Comparison of ENCODE assay signal across 21 cellular contexts in genomic region chr16:76222087-76222486, GRCh38. TPM values are rescaled to one million over a fixed set of nuclear protein-coding genes. Genes with fewer than 3 reads are reported as not detected.
A peak's percentile ranks its signal among the peaks of the same experiment; 100 is the strongest.
DNase-seq lines count a peak whose midpoint lies in the region; TF ChIP-seq lines count a peak whose summit lies in the region.
"Had no signal": no experiment of that assay in that cellular context is flagged by ENCODE, and none has a peak within 500 bp of the region (broad histone marks: within the 10 kb centered on the region; RNA-seq: fewer than 3 reads in every experiment).

No MANE protein-coding gene starts in this region.

- no peak overlapping the region for H3K4me3 Mint-ChIP-seq in endodermal cell
- H3K4me3 Mint-ChIP-seq: CD8-positive, alpha-beta T cell; H9 had no signal

- no peaks in the 10 kb centered on the region for H3K36me3 Mint-ChIP-seq in endodermal cell (ENCODE audit: low read depth)
- H3K36me3 Mint-ChIP-seq: CD8-positive, alpha-beta T cell had no signal

- H3K27me3 Mint-ChIP-seq in endodermal cell (ENCODE audit: insufficient read depth), result peaks cover 44% of the 10 kb centered on the region

- H4K8ac ChIP-seq in mesenchymal stem cell (ENCODE audit: low read length), result no peak overlapping the region

- H2AFZ ChIP-seq in mesenchymal stem cell (ENCODE audit: low read depth, low read length), result no peak overlapping the region

- no peak overlapping the region for H2BK12ac ChIP-seq in mesenchymal stem cell (ENCODE audit: low read length in 2 of 2)

- H3K4me1 Mint-ChIP-seq in endodermal cell, result peaks cover 55% of the 10 kb centered on the region

- H3K27ac Mint-ChIP-seq in endodermal cell, result no peak overlapping the region
- H3K27ac Mint-ChIP-seq: CD8-positive, alpha-beta T cell; H9 had no signal

- no peak overlapping the region for H4K91ac ChIP-seq in mesenchymal stem cell (ENCODE audit: low read length)

- H3K9me3 Mint-ChIP-seq in endodermal cell, result no peaks in the 10 kb centered on the region
- H3K9me3 Mint-ChIP-seq: H9 had no signal

- no peak overlapping the region for H3K4ac ChIP-seq in mesenchymal stem cell (ENCODE audit: low read depth in 1 of 2, low read length in 2 of 2)

- H3K18ac ChIP-seq in mesenchymal stem cell (ENCODE audit: low read depth in 1 of 2, low read length in 2 of 2), result no peak overlapping the region

- DNase-seq in COLO829 (ENCODE audit: low spot score), result peak; percentile 69
- DNase-seq in HuH-7.5 (ENCODE audit: low spot score), result peak; percentile 22
- no peak for DNase-seq in endodermal cell
- DNase-seq in mesenchymal stem cell, result peak; percentile 61
- no peak for DNase-seq in foreskin fibroblast
- no peak for DNase-seq in NCI-H1417 treated with DMSO at 0.1 percent for 48 hours (lab: John Stamatoyannopoulos, UW)
- DNase-seq in germinal center (ENCODE audit: low spot score), result no peak
- DNase-seq in amygdala (lab: John Stamatoyannopoulos, UW), result no peak
- DNase-seq: CD8-positive, alpha-beta T cell; DND-41; GDM1; MV-4-11; NCI-H1930; NCI-H345; NCI-H526 treated with DMSO at 0.1 percent for 48 hours had no signal

- H3K9me3 ChIP-seq in endodermal cell (ENCODE audit: control insufficient read depth, low read length) (no peaks in the 10 kb centered on the region), mesenchymal stem cell (ENCODE audit: control insufficient read depth, low read length) (no peaks in the 10 kb centered on the region)
- H3K9me3 ChIP-seq: BLaER1 treated with 17β-estradiol and CSF1 and Interleukin-3, amounts not matched to agents 10 nM and 100 nM had no signal

- peaks cover 12% of the 10 kb centered on the region for H3K4me1 ChIP-seq in endodermal cell (ENCODE audit: control insufficient read depth, insufficient read depth, low read length)
- H3K4me1 ChIP-seq in mesenchymal stem cell (ENCODE audit: control insufficient read depth, insufficient read depth, low read depth, low read length), result no peaks in the 10 kb centered on the region
- H3K4me1 ChIP-seq: BLaER1 treated with 17β-estradiol and CSF1 and Interleukin-3, amounts not matched to agents 10 nM and 100 nM had no signal

- no peaks in the 10 kb centered on the region for H3K36me3 ChIP-seq in endodermal cell (ENCODE audit: control insufficient read depth, insufficient read depth, low read length)
- H3K36me3 ChIP-seq in mesenchymal stem cell (ENCODE audit: control insufficient read depth in 1 of 2, insufficient read depth in 2 of 2, low read depth in 1 of 2, low read length in 2 of 2), result no peaks in the 10 kb centered on the region
- H3K36me3 ChIP-seq: BLaER1 treated with 17β-estradiol and CSF1 and Interleukin-3, amounts not matched to agents 10 nM and 100 nM had no signal

- H3K27me3 ChIP-seq in endodermal cell (ENCODE audit: control insufficient read depth, insufficient read depth, low read length, poor library complexity, severe bottlenecking), result no peaks in the 10 kb centered on the region
- H3K27me3 ChIP-seq in mesenchymal stem cell (ENCODE audit: control insufficient read depth in 1 of 2, insufficient read depth in 1 of 2, low read length in 2 of 2), result no peaks in the 10 kb centered on the region
- H3K27me3 ChIP-seq: BLaER1 treated with 17β-estradiol and CSF1 and Interleukin-3, amounts not matched to agents 10 nM and 100 nM had no signal

- TF ChIP-seq CTCF in endodermal cell (conservative IDR thresholded peaks at IDR 0.05), result no peak
- no peak for TF ChIP-seq CTCF in foreskin fibroblast (IDR thresholded peaks at IDR 0.05; ENCODE audit: low read depth, low read length)

- H2BK120ac ChIP-seq in mesenchymal stem cell (ENCODE audit: low read depth, low read length), result no peak overlapping the region

- no peak overlapping the region for H3K14ac ChIP-seq in mesenchymal stem cell (ENCODE audit: low read length in 2 of 2)

- H3K79me1 ChIP-seq in mesenchymal stem cell (replicated peaks; ENCODE audit: low read length, poor library complexity, severe bottlenecking), result no peaks in the 10 kb centered on the region

- 30 to 44% methylated on average over 2 to 3 of the region's 3 CpGs for WGBS in endodermal cell (ENCODE audit: insufficient coverage in 1 of 2, insufficient read length in 1 of 2), 2 experiments
- WGBS in mesenchymal stem cell, result 3% methylated on average over 3 of the region's 3 CpGs

- H3K4me2 ChIP-seq in mesenchymal stem cell (ENCODE audit: low read length, poor library complexity, severe bottlenecking), result no peak overlapping the region
- H3K4me2 ChIP-seq: BLaER1 treated with 17β-estradiol and CSF1 and Interleukin-3, amounts not matched to agents 10 nM and 100 nM had no signal

- no peak overlapping the region for H2BK15ac ChIP-seq in mesenchymal stem cell (ENCODE audit: low read depth, poor library complexity, severe bottlenecking)

- H2BK5ac ChIP-seq in mesenchymal stem cell (ENCODE audit: low read depth, low read length, poor library complexity, severe bottlenecking), result no peak overlapping the region

- H3K4me3 ChIP-seq in endodermal cell (ENCODE audit: low read length) (peak overlapping the region; percentile 36), mesenchymal stem cell (ENCODE audit: insufficient read depth in 1 of 2, low read depth in 1 of 2, low read length in 2 of 2) (no peak overlapping the region), foreskin fibroblast (ENCODE audit: low read depth in 1 of 2, low read length in 2 of 2) (no peak overlapping the region)
- H3K4me3 ChIP-seq: BLaER1 treated with 17β-estradiol and CSF1 and Interleukin-3, amounts not matched to agents 10 nM and 100 nM; K562 had no signal

- no peak overlapping the region for H3K23ac ChIP-seq in mesenchymal stem cell (ENCODE audit: low read length in 2 of 2)

- no peak overlapping the region for H3K27ac ChIP-seq in endodermal cell (ENCODE audit: low read depth, low read length)
- no peak overlapping the region for H3K27ac ChIP-seq in mesenchymal stem cell (ENCODE audit: low read length, poor library complexity, severe bottlenecking)
- H3K27ac ChIP-seq: BLaER1 treated with 17β-estradiol and CSF1 and Interleukin-3, amounts not matched to agents 10 nM and 100 nM had no signal

- H3K9ac ChIP-seq in endodermal cell (ENCODE audit: extremely low read depth, low read length, poor library complexity, severe bottlenecking) (no peak overlapping the region), mesenchymal stem cell (ENCODE audit: low read length) (peak overlapping the region; percentile 57)
- H3K9ac ChIP-seq: BLaER1 treated with 17β-estradiol and CSF1 and Interleukin-3, amounts not matched to agents 10 nM and 100 nM had no signal

- H2AK5ac ChIP-seq in mesenchymal stem cell (ENCODE audit: low read length, severe bottlenecking), result no peak overlapping the region

RNA-seq across cellular contexts. Expression of gene CNTNAP4, which starts 55.1 kb away (rescaled TPM):
- under 1 TPM; 0.24 to 0.55 TPM for total RNA-seq in endodermal cell
- polyA plus RNA-seq in endodermal cell (2013, experiment 1 of 2), result 0.28 TPM
- polyA plus RNA-seq in endodermal cell (2013, experiment 2 of 2), result 0.62 TPM
- not detected for polyA plus RNA-seq in mesenchymal stem cell (2013, experiment 1 of 2)
- not detected for polyA plus RNA-seq in mesenchymal stem cell (2013, experiment 2 of 2)
- total RNA-seq: A673; CD8-positive, alpha-beta T cell; H9; K562; Right ventricle myocardium inferior; T-helper 1 cell treated with Interleukin-12 subunit alpha and Interleukin-12 subunit beta and Interleukin-4 antibody, amounts not matched to agents 30 ng/mL and 1 ng/mL, for 36 hours had no signal
- polyA plus RNA-seq: K562 had no signal

Comparison
In these comparisons a context has a peak if more than half of its experiments do, and no peak if none do; other contexts are left out.
1. DNase-seq: peak in COLO829 (single experiment), HuH-7.5 (single experiment) and mesenchymal stem cell (single experiment); none in endodermal cell (single experiment), foreskin fibroblast (0 of 2), NCI-H1417 treated with DMSO at 0.1 percent for 48 hours (single experiment), germinal center (single experiment) and amygdala (0 of 56).